In the genomic region with DNA sequence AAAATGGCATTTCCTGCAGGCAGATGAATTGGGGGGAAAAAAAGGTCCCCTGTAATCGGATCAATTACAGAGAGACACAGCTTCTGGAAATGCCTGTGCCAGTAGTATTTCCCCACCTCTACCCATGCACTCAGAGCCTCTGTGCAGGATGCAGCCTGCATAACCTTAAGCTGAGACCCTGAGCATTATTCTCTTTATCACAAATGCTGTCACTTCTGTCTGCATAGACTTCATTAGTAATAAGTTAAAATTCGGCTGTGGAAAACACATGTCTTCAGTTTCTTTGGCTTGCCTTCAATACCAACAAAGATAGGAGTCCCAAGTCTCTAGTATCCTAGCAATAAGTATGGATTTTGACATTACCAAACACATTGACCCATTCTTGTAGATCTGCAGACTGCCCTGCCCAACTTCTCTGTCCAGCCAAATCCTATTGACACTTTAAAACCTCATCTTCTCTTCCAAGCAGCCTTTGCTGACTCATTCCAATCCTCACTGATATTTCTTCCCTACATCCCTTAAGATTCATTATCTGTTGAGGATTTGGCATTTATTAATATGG, we compare ENCODE assay signal across 24 cellular contexts.
"Had no signal": no experiment of that assay in that cellular context is flagged by ENCODE, and none has a peak within 500 bp of the region (broad histone marks: within the 10 kb centered on the region; RNA-seq: fewer than 3 reads in every experiment).

No MANE protein-coding gene starts in this region.

- H3K9me3 Mint-ChIP-seq: activated CD4-positive, alpha-beta T cell treated with anti-CD3 and anti-CD28 coated beads, Interleukin-2, amount 10 ng/mL, durations not matched to agents 7 days and 5 days; activated naive CD4-positive, alpha-beta T cell treated with anti-CD3 and anti-CD28 coated beads for 36 hours had no signal

- ATAC-seq: activated CD8-positive, alpha-beta T cell treated with anti-CD3 and anti-CD28 coated beads, Interleukin-2, amount 10 ng/mL, durations not matched to agents 7 days and 5 days; activated T-cell treated with anti-CD3 and anti-CD28 coated beads, Interleukin-2, amount 50 U/mL, for 4 hours; gastrocnemius medialis; left ventricle myocardium superior; naive thymus-derived CD4-positive, alpha-beta T cell had no signal

- H3K4me1 Mint-ChIP-seq: activated CD4-positive, alpha-beta T cell treated with anti-CD3 and anti-CD28 coated beads, Interleukin-2, amount 10 ng/mL, durations not matched to agents 7 days and 5 days; memory B cell; naive thymus-derived CD4-positive, alpha-beta T cell had no signal

- H3K27ac Mint-ChIP-seq: activated CD4-positive, alpha-beta T cell treated with anti-CD3 and anti-CD28 coated beads, Interleukin-2, amount 10 ng/mL, durations not matched to agents 7 days and 5 days; activated CD8-positive, alpha-beta T cell treated with anti-CD3 and anti-CD28 coated beads, Interleukin-2, amount 10 ng/mL, durations not matched to agents 7 days and 5 days; activated naive CD4-positive, alpha-beta T cell treated with anti-CD3 and anti-CD28 coated beads for 36 hours; memory B cell had no signal

- H3K36me3 ChIP-seq: esophagus muscularis mucosa, gastrocnemius medialis, heart right ventricle, tibial nerve had no signal

- H3K4me1 ChIP-seq: gastrocnemius medialis, parathyroid adenoma had no signal

- H3K27me3 ChIP-seq: esophagus muscularis mucosa had no signal

- H3K4me3 ChIP-seq: esophagus muscularis mucosa, gastrocnemius medialis, heart right ventricle, tibial nerve had no signal

- H3K36me3 Mint-ChIP-seq: memory B cell; naive thymus-derived CD4-positive, alpha-beta T cell had no signal

- H3K9me3 ChIP-seq: esophagus muscularis mucosa, gastrocnemius medialis, heart right ventricle, tibial nerve had no signal

- DNase-seq: activated CD4-positive, alpha-beta T cell treated with anti-CD3 and anti-CD28 coated beads, Interleukin-2, amount 10 ng/mL, durations not matched to agents 7 days and 5 days; activated CD4-positive, CD25-positive, alpha-beta regulatory T cell; activated CD8-positive, alpha-beta T cell treated with anti-CD3 and anti-CD28 coated beads, Interleukin-2, amount 10 ng/mL, durations not matched to agents 7 days and 5 days; activated naive CD4-positive, alpha-beta T cell treated with anti-CD3 and anti-CD28 coated beads for 36 hours; activated T-cell treated with anti-CD3 and anti-CD28 coated beads, Interleukin-2, amount 50 U/mL, for 4 hours; anterior cingulate cortex; dermis blood vessel endothelial cell; effector memory CD4-positive, alpha-beta T cell; gastrocnemius medialis; heart right ventricle; kidney glomerular epithelial cell; left ventricle myocardium superior; naive thymus-derived CD4-positive, alpha-beta T cell; stimulated activated CD8-positive, alpha-beta memory T cell treated with anti-CD3 and anti-CD28 coated beads, Interleukin-4, amount 100 ng/mL, for 48 hours; stimulated activated naive CD4-positive, alpha-beta T cell; T-helper 1 cell; T1000 had no signal

- H3K27ac ChIP-seq: esophagus muscularis mucosa, gastrocnemius medialis, parathyroid adenoma had no signal

- H3K4me3 Mint-ChIP-seq: activated CD4-positive, alpha-beta T cell treated with anti-CD3 and anti-CD28 coated beads, Interleukin-2, amount 10 ng/mL, durations not matched to agents 7 days and 5 days; activated CD8-positive, alpha-beta T cell treated with anti-CD3 and anti-CD28 coated beads, Interleukin-2, amount 10 ng/mL, durations not matched to agents 7 days and 5 days; activated naive CD4-positive, alpha-beta T cell treated with anti-CD3 and anti-CD28 coated beads for 36 hours; activated T-cell treated with anti-CD3 and anti-CD28 coated beads, Interleukin-2, amount 50 U/mL, for 4 hours; memory B cell; naive thymus-derived CD4-positive, alpha-beta T cell had no signal

- FAIRE-seq: bronchial epithelial cell, endothelial cell of umbilical vein, urothelium cell line had no signal
